Comparison of ENCODE assay signal across 24 cellular contexts in the genomic region with DNA sequence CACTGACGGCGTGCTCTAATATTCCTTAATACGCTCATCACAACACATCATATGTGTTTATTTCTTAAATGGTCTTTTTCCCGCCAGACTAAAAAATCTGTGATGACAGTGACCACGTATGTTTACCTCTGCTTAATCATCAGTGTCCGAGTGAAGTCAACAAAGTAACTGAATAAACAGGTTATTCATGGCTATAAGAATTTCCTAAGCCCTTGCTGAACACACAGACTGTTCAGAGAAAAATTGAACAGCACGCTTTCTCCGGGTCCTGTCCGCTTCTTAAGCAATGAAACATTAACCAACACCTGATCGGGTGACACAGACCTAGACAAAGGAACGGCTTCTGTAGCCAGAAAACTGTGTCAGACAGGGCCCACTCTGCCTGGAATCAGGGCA.
"Had no signal": no experiment of that assay in that cellular context is flagged by ENCODE, and none has a peak within 500 bp of the region (broad histone marks: within the 10 kb centered on the region; RNA-seq: fewer than 3 reads in every experiment).

No MANE protein-coding gene starts in this region.

- H3K27me3 Mint-ChIP-seq: naive B cell, T-cell had no signal

- ATAC-seq: left colon, mucosa of descending colon, T-cell, upper lobe of right lung had no signal

- H3K9me3 Mint-ChIP-seq: activated naive CD4-positive, alpha-beta T cell treated with anti-CD3 and anti-CD28 coated beads for 36 hours; endodermal cell; naive B cell; neural progenitor cell; T-cell; T-helper 2 cell treated with Interferon-gamma antibody and Interleukin-4, amounts not matched to agents 5 μg/mL and 100 μg/mL, for 36 hours had no signal

- H3K4me1 Mint-ChIP-seq: endodermal cell, neural progenitor cell had no signal

- H3K4me3 Mint-ChIP-seq: activated naive CD4-positive, alpha-beta T cell treated with anti-CD3 and anti-CD28 coated beads for 36 hours; endodermal cell; naive B cell; neural progenitor cell; T-cell; T-helper 2 cell treated with Interferon-gamma antibody and Interleukin-4, amounts not matched to agents 5 μg/mL and 100 μg/mL, for 36 hours had no signal

- DNase-seq: activated CD4-positive, alpha-beta T cell treated with anti-CD3 and anti-CD28 coated beads for 1 hour; activated naive CD4-positive, alpha-beta T cell treated with anti-CD3 and anti-CD28 coated beads for 36 hours; activated T-cell treated with anti-CD3 and anti-CD28 coated beads, Interleukin-2, amount 50 U/mL, for 1 hour; amygdala; colonic mucosa; dorsolateral prefrontal cortex; endodermal cell; esophagus squamous epithelium; gastrocnemius medialis; head of caudate nucleus; hypothalamus; left colon; mesendoderm; mucosa of descending colon; naive B cell; ovary; sigmoid colon; stimulated activated CD4-positive, alpha-beta T cell treated with anti-CD3 and anti-CD28 coated beads, Interleukin-15, amount 100 ng/mL, for 24 hours; stimulated activated naive CD4-positive, alpha-beta T cell; T-cell; upper lobe of right lung had no signal

- FAIRE-seq: TTC549 had no signal

- H3K27ac Mint-ChIP-seq: activated naive CD4-positive, alpha-beta T cell treated with anti-CD3 and anti-CD28 coated beads for 36 hours; neural progenitor cell; T-cell; T-helper 2 cell treated with Interferon-gamma antibody and Interleukin-4, amounts not matched to agents 5 μg/mL and 100 μg/mL, for 36 hours had no signal
